16 cellular contexts compared by ENCODE assay signal in genomic region chr1:164017239-164017638, GRCh38.
"Had no signal": no experiment of that assay in that cellular context is flagged by ENCODE, and none has a peak within 500 bp of the region (broad histone marks: within the 10 kb centered on the region; RNA-seq: fewer than 3 reads in every experiment).

No MANE protein-coding gene starts in this region.

- H3K9me3 ChIP-seq: prostate gland, thoracic aorta had no signal

- H3K27me3 ChIP-seq: neural progenitor cell, right atrium auricular region, tibial nerve, upper lobe of left lung had no signal

- H3K9ac ChIP-seq: neural progenitor cell had no signal

- H3K27ac ChIP-seq: neural progenitor cell, prostate gland, right atrium auricular region, thoracic aorta, tibial nerve, upper lobe of left lung had no signal

- H3K27ac Mint-ChIP-seq: effector memory CD8-positive, alpha-beta T cell; memory B cell; nephron; neural progenitor cell; stimulated activated naive B cell treated with anti-CD40 and anti-IgM and Interleukin-4, amounts not matched to agents 10 μg/mL and 1 μg/mL and 100 μg/mL, for 72 hours; stimulated activated naive CD8-positive, alpha-beta T cell treated with anti-CD3 and anti-CD28 coated beads, Interleukin-15, Interleukin-2, amounts not matched to agents 100 ng/mL and 50 ng/mL, for 24 hours had no signal

- H3K36me3 Mint-ChIP-seq: neural progenitor cell had no signal

- H3K4me3 ChIP-seq: lung, neural progenitor cell, prostate gland, right atrium auricular region, smooth muscle cell, thoracic aorta, tibial nerve, upper lobe of left lung had no signal

- H3K4me3 Mint-ChIP-seq: effector memory CD8-positive, alpha-beta T cell; memory B cell; nephron; neural progenitor cell; stimulated activated naive B cell treated with anti-CD40 and anti-IgM and Interleukin-4, amounts not matched to agents 10 μg/mL and 1 μg/mL and 100 μg/mL, for 72 hours; stimulated activated naive CD8-positive, alpha-beta T cell treated with anti-CD3 and anti-CD28 coated beads, Interleukin-15, Interleukin-2, amounts not matched to agents 100 ng/mL and 50 ng/mL, for 24 hours had no signal

- H3K4me1 Mint-ChIP-seq: memory B cell; nephron; neural progenitor cell; stimulated activated naive B cell treated with anti-CD40 and anti-IgM and Interleukin-4, amounts not matched to agents 10 μg/mL and 1 μg/mL and 100 μg/mL, for 72 hours had no signal

- H2AFZ ChIP-seq: neural progenitor cell had no signal

- H3K36me3 ChIP-seq: neural progenitor cell, prostate gland, right atrium auricular region, thoracic aorta, tibial nerve, upper lobe of left lung had no signal

- H3K4me2 ChIP-seq: neural progenitor cell, smooth muscle cell had no signal

- H3K27me3 Mint-ChIP-seq: effector memory CD8-positive, alpha-beta T cell; memory B cell; stimulated activated naive B cell treated with anti-CD40 and anti-IgM and Interleukin-4, amounts not matched to agents 10 μg/mL and 1 μg/mL and 100 μg/mL, for 72 hours; stimulated activated naive CD8-positive, alpha-beta T cell treated with anti-CD3 and anti-CD28 coated beads, Interleukin-15, Interleukin-2, amounts not matched to agents 100 ng/mL and 50 ng/mL, for 24 hours had no signal

- H3K4me1 ChIP-seq: neural progenitor cell, prostate gland, right atrium auricular region, tibial nerve, upper lobe of left lung had no signal

- DNase-seq: cortex of kidney; effector memory CD8-positive, alpha-beta T cell; nucleus accumbens; stimulated activated CD4-positive, alpha-beta T cell treated with anti-CD3 and anti-CD28 coated beads, Interleukin-4, amount 100 ng/mL, for 4 hours; stimulated activated naive B cell treated with anti-CD40 and anti-IgM and Interleukin-4, amounts not matched to agents 10 μg/mL and 1 μg/mL and 100 μg/mL, for 72 hours; upper lobe of left lung had no signal
